ENCODE assay signal across 1 cellular context in the genomic region with DNA sequence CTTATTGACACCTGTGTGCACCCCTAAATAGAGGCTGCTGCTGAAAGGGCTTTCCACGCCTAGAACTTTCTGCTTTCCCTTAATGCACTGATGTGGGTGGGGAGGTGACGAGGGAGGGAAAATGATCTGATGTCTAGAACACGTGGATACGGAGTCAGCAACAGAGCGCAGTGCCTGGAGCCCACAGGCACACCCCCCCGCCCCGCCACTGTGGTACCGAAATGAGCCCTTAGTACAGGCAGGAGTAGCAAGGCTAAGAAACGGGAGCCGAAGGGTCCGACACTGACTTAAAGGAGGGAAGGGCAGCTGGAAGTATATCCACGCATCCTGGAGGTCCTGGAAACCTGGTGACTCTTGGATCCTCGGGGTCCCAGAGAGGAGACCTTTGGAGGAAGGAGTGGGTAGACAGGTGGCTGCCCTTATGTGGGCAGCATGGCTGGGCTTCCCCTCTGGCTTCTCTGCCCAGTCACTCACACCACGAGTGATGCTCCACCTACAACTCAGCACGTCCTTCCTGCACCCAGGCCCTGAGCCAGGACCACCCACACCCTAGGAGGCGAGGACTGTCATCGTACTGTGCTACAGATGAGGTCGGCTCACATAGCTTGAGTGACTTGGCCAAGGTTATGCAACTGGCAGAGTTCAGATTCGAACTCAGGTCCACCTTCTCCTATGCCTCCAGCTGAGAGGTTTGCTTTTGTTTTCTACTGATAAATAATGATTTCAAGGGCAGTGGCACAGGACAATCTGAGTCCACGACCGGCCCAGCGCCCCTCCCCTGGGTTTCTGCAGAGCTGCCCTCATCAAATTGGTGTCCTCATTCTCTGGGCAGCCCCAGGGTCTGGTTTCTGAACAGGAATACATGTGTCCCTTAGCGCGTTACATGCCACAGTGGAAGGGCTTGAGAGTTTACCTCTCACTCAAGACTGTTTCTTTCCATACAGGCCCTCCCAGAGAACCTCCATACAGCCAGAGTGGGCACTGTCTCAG.
TF ChIP-seq lines count a peak whose summit lies in the region.

No MANE protein-coding gene starts in this region.

TF ChIP-seq in GM12878, 131 proteins besides CTCF, POLR2A, EP300 and RAD21:
- TF ChIP-seq, protein P1, sequence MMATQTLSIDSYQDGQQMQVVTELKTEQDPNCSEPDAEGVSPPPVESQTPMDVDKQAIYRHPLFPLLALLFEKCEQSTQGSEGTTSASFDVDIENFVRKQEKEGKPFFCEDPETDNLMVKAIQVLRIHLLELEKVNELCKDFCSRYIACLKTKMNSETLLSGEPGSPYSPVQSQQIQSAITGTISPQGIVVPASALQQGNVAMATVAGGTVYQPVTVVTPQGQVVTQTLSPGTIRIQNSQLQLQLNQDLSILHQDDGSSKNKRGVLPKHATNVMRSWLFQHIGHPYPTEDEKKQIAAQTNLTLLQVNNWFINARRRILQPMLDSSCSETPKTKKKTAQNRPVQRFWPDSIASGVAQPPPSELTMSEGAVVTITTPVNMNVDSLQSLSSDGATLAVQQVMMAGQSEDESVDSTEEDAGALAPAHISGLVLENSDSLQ (IDR thresholded peaks at IDR 0.05) = peak; percentile 42; the same call in 1 of the 2 replicates
- TF ChIP-seq ZBTB40 (IDR thresholded peaks at IDR 0.05; ENCODE audit: borderline replicate concordance) = no peak
